ENCODE assay signal across 12 cellular contexts in genomic region chr15:73928971-73929627, GRCh38. TPM values are rescaled to one million over a fixed set of nuclear protein-coding genes. Genes with fewer than 3 reads are reported as not detected.
A peak's percentile ranks its signal among the peaks of the same experiment; 100 is the strongest.
DNase-seq lines count a peak whose midpoint lies in the region; ATAC-seq, FAIRE-seq and TF ChIP-seq lines count a peak whose summit lies in the region.
"Had no signal": no experiment of that assay in that cellular context is flagged by ENCODE, and none has a peak within 500 bp of the region (broad histone marks: within the 10 kb centered on the region; RNA-seq: fewer than 3 reads in every experiment).

No MANE protein-coding gene starts in this region.

- DNase-seq in cardiac muscle cell (ENCODE audit: low read depth in 1 of 2, low spot score in 1 of 2) (peak in 1 of 2 donors; percentile 69), cardiac septum (ENCODE audit: low spot score) (no peak), hepatocyte (ENCODE audit: low spot score) (no peak), urothelium cell line (ENCODE audit: low spot score) (no peak), GM20000 (ENCODE audit: low spot score) (no peak), SKM-1 treated with dmso at 0.1 percent for 144 hours (lab: John Stamatoyannopoulos, UW; ENCODE audit: unreplicated experiment) (no peak), T-helper 9 cell (no peak)
- DNase-seq in activated CD8-positive, alpha-beta T cell treated with anti-CD3 and anti-CD28 coated beads, Interleukin-2, amount 10 ng/mL, durations not matched to agents 7 days and 5 days: peak; percentile 50
- DNase-seq: stimulated activated CD4-positive, alpha-beta T cell treated with anti-CD3 and anti-CD28 coated beads, Interleukin-1b, Interleukin-23, amount 100 ng/mL, for 48 hours had no signal

- H3K27ac ChIP-seq in cardiac muscle cell (peak overlapping the region; percentile 37), hepatocyte (no peak overlapping the region)
- H3K27ac ChIP-seq: thyroid gland had no signal

- TF ChIP-seq CTCF in cardiac muscle cell (IDR thresholded peaks at IDR 0.05; ENCODE audit: low read depth, low read length): no peak
- TF ChIP-seq CTCF in hepatocyte (IDR thresholded peaks at IDR 0.05; ENCODE audit: poor library complexity): no peak
- TF ChIP-seq CTCF in GM20000 (IDR thresholded peaks at IDR 0.05; ENCODE audit: extremely low read depth, missing control alignments): no peak

- POLR2A ChIA-PET in activated CD8-positive, alpha-beta T cell treated with anti-CD3 and anti-CD28 coated beads, Interleukin-2, amount 10 ng/mL, durations not matched to agents 7 days and 5 days (lab: Charles Lee): no interaction called here

- H3K27me3 ChIP-seq in cardiac muscle cell (no peaks in the 10 kb centered on the region), hepatocyte (no peaks in the 10 kb centered on the region)
- H3K27me3 ChIP-seq: thyroid gland had no signal

- peak; percentile 81 for FAIRE-seq in urothelium cell line (lab: Jason Lieb, UNC)
- FAIRE-seq: D721Med had no signal

- peak overlapping the region; percentile 89 for H3K27ac Mint-ChIP-seq in activated CD8-positive, alpha-beta T cell treated with anti-CD3 and anti-CD28 coated beads, Interleukin-2, amount 10 ng/mL, durations not matched to agents 7 days and 5 days

- H3K27me3 Mint-ChIP-seq in activated CD8-positive, alpha-beta T cell treated with anti-CD3 and anti-CD28 coated beads, Interleukin-2, amount 10 ng/mL, durations not matched to agents 7 days and 5 days (ENCODE audit: low read depth): no peaks in the 10 kb centered on the region

- H3K4me3 Mint-ChIP-seq in activated CD8-positive, alpha-beta T cell treated with anti-CD3 and anti-CD28 coated beads, Interleukin-2, amount 10 ng/mL, durations not matched to agents 7 days and 5 days: peak overlapping the region; percentile 66

- H3K4me1 ChIP-seq in cardiac muscle cell (ENCODE audit: low read depth) (peaks cover 25% of the 10 kb centered on the region), hepatocyte (ENCODE audit: insufficient read depth) (peaks cover 25% of the 10 kb centered on the region)

- H3K36me3 ChIP-seq in cardiac muscle cell: no peaks in the 10 kb centered on the region
- no peaks in the 10 kb centered on the region for H3K36me3 ChIP-seq in hepatocyte (replicated peaks; ENCODE audit: insufficient read depth, low read depth)
- H3K36me3 ChIP-seq: thyroid gland had no signal

- H3K9me2 ChIP-seq in hepatocyte (replicated peaks; ENCODE audit: insufficient read depth): no peaks in the 10 kb centered on the region

- 74% methylated on average over 5 of the region's 5 CpGs for WGBS in hepatocyte (ENCODE audit: low lambda C conversion rate, missing lambda C conversion rate)

- CTCF ChIA-PET in activated CD8-positive, alpha-beta T cell treated with anti-CD3 and anti-CD28 coated beads, Interleukin-2, amount 10 ng/mL, durations not matched to agents 7 days and 5 days (lab: Charles Lee): interaction anchor here (0.7 to 5.0 kb wide), 12 partner anchors 10 to 65 kb away, joined by 3 to 54 read pairs (median 4); partner anchors contain the start of genes PML and TBC1D21

- H4K20me1 ChIP-seq in hepatocyte (ENCODE audit: insufficient read depth, poor library complexity, severe bottlenecking): peaks cover 3% of the 10 kb centered on the region

- H3K4me3 ChIP-seq in cardiac muscle cell: no peak overlapping the region
- H3K4me3 ChIP-seq in hepatocyte: no peak overlapping the region
- H3K4me3 ChIP-seq: thyroid gland had no signal

- H3K4me2 ChIP-seq in hepatocyte: peak overlapping the region; percentile 90

- no peaks in the 10 kb centered on the region for H3K36me3 Mint-ChIP-seq in activated CD8-positive, alpha-beta T cell treated with anti-CD3 and anti-CD28 coated beads, Interleukin-2, amount 10 ng/mL, durations not matched to agents 7 days and 5 days (ENCODE audit: low read depth)

- peaks cover 21% of the 10 kb centered on the region for H3K79me2 ChIP-seq in hepatocyte

- H3K9me3 ChIP-seq in cardiac muscle cell (ENCODE audit: low read depth): no peaks in the 10 kb centered on the region
- H3K9me3 ChIP-seq in hepatocyte (ENCODE audit: low read depth): no peaks in the 10 kb centered on the region
- H3K9me3 ChIP-seq: thyroid gland had no signal

- ATAC-seq in activated CD8-positive, alpha-beta T cell treated with anti-CD3 and anti-CD28 coated beads, Interleukin-2, amount 10 ng/mL, durations not matched to agents 7 days and 5 days: no peak

- intact Hi-C loops in cardiac septum (cut with DNase I): no loop called here

- H3K9me3 Mint-ChIP-seq in activated CD8-positive, alpha-beta T cell treated with anti-CD3 and anti-CD28 coated beads, Interleukin-2, amount 10 ng/mL, durations not matched to agents 7 days and 5 days (ENCODE audit: insufficient read depth): no peaks in the 10 kb centered on the region

- H3K4me1 Mint-ChIP-seq in activated CD8-positive, alpha-beta T cell treated with anti-CD3 and anti-CD28 coated beads, Interleukin-2, amount 10 ng/mL, durations not matched to agents 7 days and 5 days (ENCODE audit: low read depth): peaks cover 59% of the 10 kb centered on the region

- no peak overlapping the region for H2AFZ ChIP-seq in hepatocyte

RNA-seq across cellular contexts. Expression of gene LOXL1, which starts 2.8 kb away (rescaled TPM):
- total RNA-seq in cardiac muscle cell: 54.5 and 79.4 TPM in 2 replicates
- 82.3 and 92.4 TPM in 2 replicates for polyA plus RNA-seq in cardiac muscle cell
- 29.1 TPM for total RNA-seq in cardiac septum
- total RNA-seq in activated CD8-positive, alpha-beta T cell treated with anti-CD3 and anti-CD28 coated beads, Interleukin-2, amount 10 ng/mL, durations not matched to agents 7 days and 5 days: 1 to 10 TPM; 5.9 to 8.4 TPM
- 35.6 and 44.5 TPM in 2 replicates for total RNA-seq in hepatocyte
- polyA plus RNA-seq in hepatocyte: 96.9 and 136 TPM in 2 replicates

RNA-seq across cellular contexts. Expression of gene TBC1D21, which starts 55.7 kb away (rescaled TPM):
- total RNA-seq in cardiac muscle cell (not detected in 2 replicates), cardiac septum (not detected), hepatocyte (not detected in 2 replicates)
- polyA plus RNA-seq in cardiac muscle cell (not detected in 2 replicates), hepatocyte (not detected in 2 replicates)
- not detected for total RNA-seq in activated CD8-positive, alpha-beta T cell treated with anti-CD3 and anti-CD28 coated beads, Interleukin-2, amount 10 ng/mL, durations not matched to agents 7 days and 5 days
- total RNA-seq: mononuclear cell, thyroid gland had no signal
